ENCODE assay signal across 28 cellular contexts in the genomic region with DNA sequence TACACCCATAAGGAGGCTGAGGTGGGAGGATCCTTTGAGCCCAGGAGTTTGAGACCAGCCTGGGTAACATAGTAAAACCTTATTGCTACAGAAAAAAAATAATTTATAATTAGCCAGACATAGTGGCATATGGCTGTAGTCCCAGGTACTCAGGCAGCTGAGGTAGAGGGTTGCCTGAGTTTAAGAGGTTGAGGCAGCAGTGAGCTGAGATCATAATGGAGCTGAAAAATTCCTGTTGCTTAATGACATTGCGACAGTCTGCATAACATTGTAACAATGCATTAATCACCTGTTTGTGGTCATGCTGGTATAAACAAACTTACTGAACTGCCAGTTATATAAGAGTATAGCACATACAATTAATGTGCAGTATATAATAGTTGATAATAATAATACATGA.
DNase-seq lines count a peak whose midpoint lies in the region; ATAC-seq and TF ChIP-seq lines count a peak whose summit lies in the region.
"Had no signal": no experiment of that assay in that cellular context is flagged by ENCODE, and none has a peak within 500 bp of the region (broad histone marks: within the 10 kb centered on the region; RNA-seq: fewer than 3 reads in every experiment).

No MANE protein-coding gene starts in this region.

- H3K79me1 ChIP-seq in IMR-90 (ENCODE audit: low read depth in 1 of 2, low read length in 2 of 2), result no peaks in the 10 kb centered on the region

- peaks cover 5% of the 10 kb centered on the region for H3K9me3 ChIP-seq in IMR-90 (ENCODE audit: control insufficient read depth, insufficient read depth, low read length)
- H3K9me3 ChIP-seq: ovary, SK-N-SH had no signal

- ATAC-seq in IMR-90 (ENCODE audit: low read depth), result no peak
- ATAC-seq: activated naive CD4-positive, alpha-beta T cell treated with anti-CD3 and anti-CD28 coated beads, Interleukin-2, amount 50 U/mL, for 72 hours; lower lobe of right lung had no signal

- no TSS peak for BruUV-seq in IMR-90 (replicated peaks; lab: Mats Ljungman, UMichigan)

- H3K27me3 ChIP-seq in IMR-90 (ENCODE audit: control insufficient read depth, insufficient read depth, low read length), result no peaks in the 10 kb centered on the region; the same call in 1 of the 2 replicates
- H3K27me3 ChIP-seq: dorsolateral prefrontal cortex, ovary, right atrium auricular region, tibial nerve had no signal

- H2AFZ ChIP-seq in IMR-90 (replicated peaks; ENCODE audit: low read length, poor library complexity), result no peak overlapping the region

- in situ Hi-C loops in Caki2 (cut with HindIII; ENCODE audit: low pct_unique_long_range_greater_than_20kb, low sequenced_read_pairs) (no loop called here), IMR-90 (cut with MboI; ENCODE audit: low sequenced_read_pairs) (no loop called here)

- no peak overlapping the region for H3K4ac ChIP-seq in IMR-90 (ENCODE audit: low read depth, low read length)

- no peaks in the 10 kb centered on the region for H4K20me1 ChIP-seq in IMR-90 (ENCODE audit: insufficient read depth, low read length)

- no peak overlapping the region for H2AK9ac ChIP-seq in IMR-90 (replicated peaks; ENCODE audit: low read depth, low read length, poor library complexity)

- H3K27ac ChIP-seq in IMR-90 (ENCODE audit: insufficient read depth, low read length), result no peak overlapping the region
- H3K27ac ChIP-seq: lower lobe of right lung, ovary, right atrium auricular region, RWPE1, tibial nerve had no signal

- no peaks in the 10 kb centered on the region for H3K36me3 ChIP-seq in IMR-90 (ENCODE audit: control insufficient read depth, insufficient read depth, low read length)
- H3K36me3 ChIP-seq: lower lobe of right lung, ovary, right atrium auricular region, tibial nerve had no signal

- POLR2A ChIA-PET in IMR-90 (lab: Charles Lee; ENCODE audit: unreplicated experiment), result no interaction called here

- no peak overlapping the region for H2AK5ac ChIP-seq in IMR-90 (ENCODE audit: low read depth, low read length)

- CTCF ChIA-PET in IMR-90 (lab: Yijun Ruan, JAX), result no interaction called here

- no peak overlapping the region for H4K5ac ChIP-seq in IMR-90 (ENCODE audit: low read depth, low read length)

- H3K56ac ChIP-seq in IMR-90 (ENCODE audit: extremely low read depth, insufficient read depth, low read length), result no peak overlapping the region

- no peak overlapping the region for H3K14ac ChIP-seq in IMR-90 (replicated peaks; ENCODE audit: low read depth, low read length)

- H3K18ac ChIP-seq in IMR-90 (ENCODE audit: low read depth, low read length), result no peak overlapping the region

- no peak overlapping the region for H3K23ac ChIP-seq in IMR-90 (ENCODE audit: low read depth, low read length)

- dilution Hi-C loops in IMR-90 (cut with HindIII; ENCODE audit: low sequenced_read_pairs, unreplicated experiment), result no loop called here

- no peaks in the 10 kb centered on the region for H3K4me1 ChIP-seq in IMR-90 (ENCODE audit: control insufficient read depth, insufficient read depth, low read length)
- H3K4me1 ChIP-seq: lower lobe of right lung, right atrium auricular region, tibial nerve had no signal

- no peak overlapping the region for H2BK120ac ChIP-seq in IMR-90 (ENCODE audit: low read depth, low read length)

- H2BK20ac ChIP-seq in IMR-90 (ENCODE audit: low read depth, low read length), result no peak overlapping the region

- H4K8ac ChIP-seq in IMR-90 (ENCODE audit: low read depth in 2 of 2, low read length in 2 of 2), result no peak overlapping the region

- no peak overlapping the region for H4K91ac ChIP-seq in IMR-90 (ENCODE audit: insufficient read depth, low read depth, low read length)

- DNase-seq in Caki2 (ENCODE audit: low read depth), result peak; percentile 61
- peak; percentile 8 for DNase-seq in IMR-90
- peak; percentile 6 for DNase-seq in choroid plexus epithelial cell (ENCODE audit: low read depth)
- peak; percentile 79 for DNase-seq in kidney glomerular epithelial cell (lab: John Stamatoyannopoulos, UW)
- DNase-seq in NCI-H82 treated with DMSO at 0.1 percent for 48 hours (lab: John Stamatoyannopoulos, UW; ENCODE audit: unreplicated experiment), result no peak
- DNase-seq in NCI-H2029 treated with DMSO at 0.1 percent for 48 hours (lab: John Stamatoyannopoulos, UW), result no peak
- no peak for DNase-seq in D341Med (ENCODE audit: low spot score)
- DNase-seq in T-helper 2 cell, result no peak
- DNase-seq: activated CD4-positive, alpha-beta memory T cell treated with anti-CD3 and anti-CD28 coated beads, Interleukin-2, amount 10 ng/mL, durations not matched to agents 7 days and 5 days; activated CD4-positive, alpha-beta T cell treated with anti-CD3 and anti-CD28 coated beads for 1 hour; C1 segment of cervical spinal cord; COR-L47; DMS79 treated with DMSO at 0.1 percent for 48 hours; dorsolateral prefrontal cortex; GOT3; kidney; lower lobe of right lung; MM.1S; NCI-H1417 treated with DMSO at 0.1 percent for 48 hours; NCI-H2081 treated with DMSO at 0.1 percent for 48 hours; NCI-H774; ovary; SK-N-SH; stimulated activated CD4-positive, alpha-beta T cell treated with anti-CD3 and anti-CD28 coated beads, Interleukin-2, amount 100 ng/mL, for 48 hours had no signal

- intact Hi-C loops in IMR-90 (cut with micrococcal nuclease), result no loop called here

- no peak overlapping the region for H2BK5ac ChIP-seq in IMR-90 (ENCODE audit: low read depth, low read length, poor library complexity, severe bottlenecking)

- no peak overlapping the region for H3K4me2 ChIP-seq in IMR-90 (ENCODE audit: low read depth, low read length)
- H3K4me2 ChIP-seq: SK-N-SH had no signal

- H3K9ac ChIP-seq in IMR-90 (ENCODE audit: low read depth, low read length), result no peak overlapping the region
- H3K9ac ChIP-seq: SK-N-SH had no signal

- WGBS in IMR-90 (ENCODE audit: extremely low coverage in 2 of 2, insufficient read length in 1 of 2), 2 experiments, result no CpG with 5 or more reads among the region's 1 CpG

- no peaks in the 10 kb centered on the region for H3K9me1 ChIP-seq in IMR-90 (ENCODE audit: insufficient read depth, low read length)

- TF ChIP-seq CTCF in IMR-90 (conservative IDR thresholded peaks at IDR 0.05; ENCODE audit: low read depth, low read length), result no peak
- no peak for TF ChIP-seq CTCF in choroid plexus epithelial cell (conservative IDR thresholded peaks at IDR 0.05; ENCODE audit: low read depth, low read length)

- no peak for TF ChIP-seq RAD21 in IMR-90 (IDR thresholded peaks at IDR 0.05; ENCODE audit: low read length)

- H2BK15ac ChIP-seq in IMR-90 (ENCODE audit: low read depth, low read length), result no peak overlapping the region

- H3K4me3 ChIP-seq in IMR-90 (ENCODE audit: insufficient read depth, low read depth, low read length) (no peak overlapping the region), choroid plexus epithelial cell (ENCODE audit: low read depth, low read length) (no peak overlapping the region)
- H3K4me3 ChIP-seq: lower lobe of right lung, ovary, right atrium auricular region, tibial nerve had no signal

- no peak for TF ChIP-seq POLR2A in IMR-90 (IDR thresholded peaks at IDR 0.05; ENCODE audit: low read depth, low read length)

TF ChIP-seq in IMR-90, 13 proteins besides CTCF, POLR2A, EP300 and RAD21:
- TF ChIP-seq CEBPB (IDR thresholded peaks at IDR 0.05; ENCODE audit: low read depth, low read length) (peak; percentile 61), MAFK (IDR thresholded peaks at IDR 0.05; ENCODE audit: low read depth, low read length) (no peak), BHLHE40 (IDR thresholded peaks at IDR 0.05; ENCODE audit: low read depth, low read length) (no peak), SMC3 (IDR thresholded peaks at IDR 0.05; ENCODE audit: low read depth, low read length) (no peak)

Comparison
In these comparisons a context has a peak if more than half of its experiments do, and no peak if none do; other contexts are left out.
1. DNase-seq: peak in Caki2 (single experiment), IMR-90 (single experiment), choroid plexus epithelial cell (single experiment) and kidney glomerular epithelial cell (single experiment); none in NCI-H82 treated with DMSO at 0.1 percent for 48 hours (single experiment), NCI-H2029 treated with DMSO at 0.1 percent for 48 hours (single experiment), D341Med (single experiment) and T-helper 2 cell (0 of 5).